1 cellular context compared by ENCODE assay signal in genomic region chr3:79113821-79114220, GRCh38.
TF ChIP-seq lines count a peak whose summit lies in the region.

No MANE protein-coding gene starts in this region.

TF ChIP-seq in SK-N-SH treated with all-trans-retinoic acid at 6 μM for 48 hours, 23 proteins besides CTCF, POLR2A, EP300 and RAD21 (continued from another document):
- no peak for TF ChIP-seq ZNF70 (CRISPR knock-in tag; IDR thresholded peaks at IDR 0.05)
- TF ChIP-seq BACH2 (CRISPR knock-in tag; IDR thresholded peaks at IDR 0.05; ENCODE audit: borderline replicate concordance): no peak
- TF ChIP-seq PPARA (CRISPR knock-in tag; IDR thresholded peaks at IDR 0.05; ENCODE audit: borderline replicate concordance): no peak
